ENCODE assay signal across 1 cellular context in genomic region chr17:17628388-17629008, GRCh38.
TF ChIP-seq lines count a peak whose summit lies in the region.

No MANE protein-coding gene starts in this region.

TF ChIP-seq in H1, 55 proteins besides CTCF, POLR2A, EP300 and RAD21 (continued from another document):
- no peak for TF ChIP-seq RBBP5 (IDR thresholded peaks at IDR 0.05; ENCODE audit: borderline replicate concordance, low read depth, low read length)
- TF ChIP-seq JUN (IDR thresholded peaks at IDR 0.05; ENCODE audit: low read depth, low read length) = no peak
- no peak for TF ChIP-seq CEBPB (IDR thresholded peaks at IDR 0.05; ENCODE audit: low read depth, low read length)
- no peak for TF ChIP-seq CHD7 (IDR thresholded peaks at IDR 0.05; ENCODE audit: insufficient replicate concordance, low read length)
